ENCODE assay signal across 1 cellular context in genomic region chr6:26026833-26027490, GRCh38.
TF ChIP-seq lines count a peak whose summit lies in the region.

No MANE protein-coding gene starts in this region.

TF ChIP-seq in HepG2, 621 proteins besides CTCF, POLR2A, EP300 and RAD21 (continued from another document and continues in another):
- TF ChIP-seq BCLAF1 (IDR thresholded peaks at IDR 0.05) (no peak), TCF12 (IDR thresholded peaks at IDR 0.05) (no peak), TCF12 (CRISPR knock-in tag; IDR thresholded peaks at IDR 0.05) (no peak), CENPBD1 (CRISPR knock-in tag; IDR thresholded peaks at IDR 0.05; ENCODE audit: borderline replicate concordance, low read depth) (no peak), EZH2 (conservative IDR thresholded peaks at IDR 0.05; ENCODE audit: low read depth, low read length) (no peak), SMAD3 (CRISPR knock-in tag; IDR thresholded peaks at IDR 0.05) (peak; percentile 94), SP4 (CRISPR knock-in tag; IDR thresholded peaks at IDR 0.05) (peak; percentile 93), THAP8 (CRISPR knock-in tag; IDR thresholded peaks at IDR 0.05; ENCODE audit: borderline replicate concordance) (no peak), MTERF4 (CRISPR knock-in tag; IDR thresholded peaks at IDR 0.05) (peak; percentile 85; the same call in 1 of the 2 replicates), ZFX (CRISPR knock-in tag; IDR thresholded peaks at IDR 0.05; ENCODE audit: low read depth) (no peak; the same call in 1 of the 2 replicates), ZNF556 (CRISPR knock-in tag; IDR thresholded peaks at IDR 0.05; ENCODE audit: borderline replicate concordance) (0 out of 2 replicates have a peak, but pooled peaks have one; percentile 51), FOXO1 (CRISPR knock-in tag; IDR thresholded peaks at IDR 0.05) (peak; percentile 88), LCORL (IDR thresholded peaks at IDR 0.05) (no peak), LCORL (CRISPR knock-in tag; IDR thresholded peaks at IDR 0.05) (peak; percentile 79), ZNF546 (CRISPR knock-in tag; conservative IDR thresholded peaks at IDR 0.05) (0 out of 2 replicates have a peak, but pooled peaks have one; percentile 32), RARA (CRISPR knock-in tag; IDR thresholded peaks at IDR 0.05) (peak; percentile 56; the same call in 1 of the 2 replicates), ZNF256 (CRISPR knock-in tag; conservative IDR thresholded peaks at IDR 0.05) (peak; percentile 89; the same call in 1 of the 2 replicates), BRD4 (CRISPR knock-in tag; IDR thresholded peaks at IDR 0.05) (peak; percentile 97; the same call in 1 of the 2 replicates), ATAD3A (CRISPR knock-in tag; IDR thresholded peaks at IDR 0.05) (no peak; the same call in 1 of the 2 replicates), NR2F1 (CRISPR knock-in tag; IDR thresholded peaks at IDR 0.05) (0 out of 4 replicates have a peak, but pooled peaks of 1 of the 2 experiments have one; percentile 29), SRY (CRISPR knock-in tag; IDR thresholded peaks at IDR 0.05) (no peak; the same call in 1 of the 2 replicates), CCAR2 (optimal IDR thresholded peaks at IDR 0.05; ENCODE audit: low read depth, low read length) (no peak), HMGA1 (CRISPR knock-in tag; conservative IDR thresholded peaks at IDR 0.05) (no peak), ZNF512B (CRISPR knock-in tag; IDR thresholded peaks at IDR 0.05; ENCODE audit: borderline replicate concordance) (peak; percentile 99), HDAC6 (IDR thresholded peaks at IDR 0.05; ENCODE audit: low read depth, low read length) (0 out of 2 replicates have a peak, but pooled peaks have one; percentile 67), GZF1 (CRISPR knock-in tag; IDR thresholded peaks at IDR 0.05) (0 out of 2 replicates have a peak, but pooled peaks have one; percentile 15), POGZ (CRISPR knock-in tag; IDR thresholded peaks at IDR 0.05) (peak; percentile 90), RFXAP (CRISPR knock-in tag; IDR thresholded peaks at IDR 0.05; ENCODE audit: borderline replicate concordance) (peak; percentile 77; the same call in 1 of the 2 replicates), ZNF414 (CRISPR knock-in tag; IDR thresholded peaks at IDR 0.05) (peak; percentile 96), ZNF598 (CRISPR knock-in tag; IDR thresholded peaks at IDR 0.05; ENCODE audit: borderline replicate concordance) (peak; percentile 97), MBD4 (IDR thresholded peaks at IDR 0.05; ENCODE audit: borderline replicate concordance, low read length) (no peak; the same call in none of the 2 replicates), ZNF350 (CRISPR knock-in tag; IDR thresholded peaks at IDR 0.05; ENCODE audit: borderline replicate concordance, low read depth) (peak; percentile 87; the same call in 1 of the 2 replicates), PCBP1 (IDR thresholded peaks at IDR 0.05; ENCODE audit: borderline replicate concordance, low read depth, low read length) (0 out of 2 replicates have a peak, but pooled peaks have one; percentile 78), SOX6 (IDR thresholded peaks at IDR 0.05) (no peak), SOX6 (CRISPR knock-in tag; IDR thresholded peaks at IDR 0.05) (peak; percentile 89), HNF4G (IDR thresholded peaks at IDR 0.05; ENCODE audit: borderline replicate concordance, low read depth, low read length) (peak; percentile 15; the same call in 1 of the 2 replicates), HNF4G (CRISPR knock-in tag; IDR thresholded peaks at IDR 0.05; ENCODE audit: borderline replicate concordance, low read depth) (peak; percentile 59; the same call in 1 of the 2 replicates)
- TF ChIP-seq, protein P1, sequence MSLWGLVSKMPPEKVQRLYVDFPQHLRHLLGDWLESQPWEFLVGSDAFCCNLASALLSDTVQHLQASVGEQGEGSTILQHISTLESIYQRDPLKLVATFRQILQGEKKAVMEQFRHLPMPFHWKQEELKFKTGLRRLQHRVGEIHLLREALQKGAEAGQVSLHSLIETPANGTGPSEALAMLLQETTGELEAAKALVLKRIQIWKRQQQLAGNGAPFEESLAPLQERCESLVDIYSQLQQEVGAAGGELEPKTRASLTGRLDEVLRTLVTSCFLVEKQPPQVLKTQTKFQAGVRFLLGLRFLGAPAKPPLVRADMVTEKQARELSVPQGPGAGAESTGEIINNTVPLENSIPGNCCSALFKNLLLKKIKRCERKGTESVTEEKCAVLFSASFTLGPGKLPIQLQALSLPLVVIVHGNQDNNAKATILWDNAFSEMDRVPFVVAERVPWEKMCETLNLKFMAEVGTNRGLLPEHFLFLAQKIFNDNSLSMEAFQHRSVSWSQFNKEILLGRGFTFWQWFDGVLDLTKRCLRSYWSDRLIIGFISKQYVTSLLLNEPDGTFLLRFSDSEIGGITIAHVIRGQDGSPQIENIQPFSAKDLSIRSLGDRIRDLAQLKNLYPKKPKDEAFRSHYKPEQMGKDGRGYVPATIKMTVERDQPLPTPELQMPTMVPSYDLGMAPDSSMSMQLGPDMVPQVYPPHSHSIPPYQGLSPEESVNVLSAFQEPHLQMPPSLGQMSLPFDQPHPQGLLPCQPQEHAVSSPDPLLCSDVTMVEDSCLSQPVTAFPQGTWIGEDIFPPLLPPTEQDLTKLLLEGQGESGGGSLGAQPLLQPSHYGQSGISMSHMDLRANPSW (CRISPR knock-in tag; IDR thresholded peaks at IDR 0.05; ENCODE audit: borderline replicate concordance) = peak; percentile 34; the same call in 1 of the 2 replicates
- TF ChIP-seq, protein P2, sequence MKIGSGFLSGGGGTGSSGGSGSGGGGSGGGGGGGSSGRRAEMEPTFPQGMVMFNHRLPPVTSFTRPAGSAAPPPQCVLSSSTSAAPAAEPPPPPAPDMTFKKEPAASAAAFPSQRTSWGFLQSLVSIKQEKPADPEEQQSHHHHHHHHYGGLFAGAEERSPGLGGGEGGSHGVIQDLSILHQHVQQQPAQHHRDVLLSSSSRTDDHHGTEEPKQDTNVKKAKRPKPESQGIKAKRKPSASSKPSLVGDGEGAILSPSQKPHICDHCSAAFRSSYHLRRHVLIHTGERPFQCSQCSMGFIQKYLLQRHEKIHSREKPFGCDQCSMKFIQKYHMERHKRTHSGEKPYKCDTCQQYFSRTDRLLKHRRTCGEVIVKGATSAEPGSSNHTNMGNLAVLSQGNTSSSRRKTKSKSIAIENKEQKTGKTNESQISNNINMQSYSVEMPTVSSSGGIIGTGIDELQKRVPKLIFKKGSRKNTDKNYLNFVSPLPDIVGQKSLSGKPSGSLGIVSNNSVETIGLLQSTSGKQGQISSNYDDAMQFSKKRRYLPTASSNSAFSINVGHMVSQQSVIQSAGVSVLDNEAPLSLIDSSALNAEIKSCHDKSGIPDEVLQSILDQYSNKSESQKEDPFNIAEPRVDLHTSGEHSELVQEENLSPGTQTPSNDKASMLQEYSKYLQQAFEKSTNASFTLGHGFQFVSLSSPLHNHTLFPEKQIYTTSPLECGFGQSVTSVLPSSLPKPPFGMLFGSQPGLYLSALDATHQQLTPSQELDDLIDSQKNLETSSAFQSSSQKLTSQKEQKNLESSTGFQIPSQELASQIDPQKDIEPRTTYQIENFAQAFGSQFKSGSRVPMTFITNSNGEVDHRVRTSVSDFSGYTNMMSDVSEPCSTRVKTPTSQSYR (CRISPR knock-in tag; IDR thresholded peaks at IDR 0.05; ENCODE audit: borderline replicate concordance) = 0 out of 2 replicates have a peak, but pooled peaks have one; percentile 38
- TF ChIP-seq, protein P3, sequence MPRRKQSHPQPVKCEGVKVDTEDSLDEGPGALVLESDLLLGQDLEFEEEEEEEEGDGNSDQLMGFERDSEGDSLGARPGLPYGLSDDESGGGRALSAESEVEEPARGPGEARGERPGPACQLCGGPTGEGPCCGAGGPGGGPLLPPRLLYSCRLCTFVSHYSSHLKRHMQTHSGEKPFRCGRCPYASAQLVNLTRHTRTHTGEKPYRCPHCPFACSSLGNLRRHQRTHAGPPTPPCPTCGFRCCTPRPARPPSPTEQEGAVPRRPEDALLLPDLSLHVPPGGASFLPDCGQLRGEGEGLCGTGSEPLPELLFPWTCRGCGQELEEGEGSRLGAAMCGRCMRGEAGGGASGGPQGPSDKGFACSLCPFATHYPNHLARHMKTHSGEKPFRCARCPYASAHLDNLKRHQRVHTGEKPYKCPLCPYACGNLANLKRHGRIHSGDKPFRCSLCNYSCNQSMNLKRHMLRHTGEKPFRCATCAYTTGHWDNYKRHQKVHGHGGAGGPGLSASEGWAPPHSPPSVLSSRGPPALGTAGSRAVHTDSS (CRISPR knock-in tag; conservative IDR thresholded peaks at IDR 0.05) = peak; percentile 68; the same call in 1 of the 2 replicates
- TF ChIP-seq, protein P4, sequence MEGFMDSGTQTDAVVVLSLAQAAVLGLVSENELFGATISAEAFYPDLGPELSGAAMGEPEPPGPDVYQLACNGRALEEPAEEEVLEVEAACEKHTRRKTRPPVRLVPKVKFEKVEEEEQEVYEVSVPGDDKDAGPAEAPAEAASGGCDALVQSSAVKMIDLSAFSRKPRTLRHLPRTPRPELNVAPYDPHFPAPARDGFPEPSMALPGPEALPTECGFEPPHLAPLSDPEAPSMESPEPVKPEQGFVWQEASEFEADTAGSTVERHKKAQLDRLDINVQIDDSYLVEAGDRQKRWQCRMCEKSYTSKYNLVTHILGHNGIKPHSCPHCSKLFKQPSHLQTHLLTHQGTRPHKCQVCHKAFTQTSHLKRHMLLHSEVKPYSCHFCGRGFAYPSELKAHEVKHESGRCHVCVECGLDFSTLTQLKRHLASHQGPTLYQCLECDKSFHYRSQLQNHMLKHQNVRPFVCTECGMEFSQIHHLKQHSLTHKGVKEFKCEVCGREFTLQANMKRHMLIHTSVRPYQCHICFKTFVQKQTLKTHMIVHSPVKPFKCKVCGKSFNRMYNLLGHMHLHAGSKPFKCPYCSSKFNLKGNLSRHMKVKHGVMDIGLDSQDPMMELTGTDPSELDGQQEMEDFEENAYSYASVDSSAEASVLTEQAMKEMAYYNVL (CRISPR knock-in tag; IDR thresholded peaks at IDR 0.05; ENCODE audit: borderline replicate concordance) = peak; percentile 84; the same call in 1 of the 2 replicates
